In genomic region chr16:21646721-21647561, GRCh38 we compare ENCODE assay signal across 9 cellular contexts. TPM values are rescaled to one million over a fixed set of nuclear protein-coding genes. Genes with fewer than 3 reads are reported as not detected.
A peak's percentile ranks its signal among the peaks of the same experiment; 100 is the strongest.
DNase-seq lines count a peak whose midpoint lies in the region; ATAC-seq and TF ChIP-seq lines count a peak whose summit lies in the region.
"Had no signal": no experiment of that assay in that cellular context is flagged by ENCODE, and none has a peak within 500 bp of the region (broad histone marks: within the 10 kb centered on the region; RNA-seq: fewer than 3 reads in every experiment).

No MANE protein-coding gene starts in this region.

- CTCF ChIA-PET in activated CD8-positive, alpha-beta memory T cell treated with anti-CD3 and anti-CD28 coated beads, Interleukin-2, amount 10 ng/mL, durations not matched to agents 7 days and 5 days (lab: Charles Lee), result interaction anchor here (0.9 to 5.4 kb wide), 7 partner anchors 11 to 107 kb away, joined by 3 to 46 read pairs (median 6); no protein-coding TSS in a partner anchor

- intact Hi-C loops in natural killer cell (cut with micrococcal nuclease), result loop anchor here (5.0 to 10.0 kb wide), 4 partner anchors 122 to 1788 kb away; partner anchors contain the start of gene POLR3E

- H3K9me3 Mint-ChIP-seq in activated CD8-positive, alpha-beta memory T cell treated with anti-CD3 and anti-CD28 coated beads, Interleukin-2, amount 10 ng/mL, durations not matched to agents 7 days and 5 days (ENCODE audit: low read depth), result no peaks in the 10 kb centered on the region
- no peaks in the 10 kb centered on the region for H3K9me3 Mint-ChIP-seq in natural killer cell

- peaks cover 6% of the 10 kb centered on the region for H3K36me3 Mint-ChIP-seq in activated CD8-positive, alpha-beta memory T cell treated with anti-CD3 and anti-CD28 coated beads, Interleukin-2, amount 10 ng/mL, durations not matched to agents 7 days and 5 days
- H3K36me3 Mint-ChIP-seq in natural killer cell, result no peaks in the 10 kb centered on the region

- peak; percentile 95 for DNase-seq in activated CD8-positive, alpha-beta memory T cell treated with anti-CD3 and anti-CD28 coated beads, Interleukin-2, amount 10 ng/mL, durations not matched to agents 7 days and 5 days
- DNase-seq in natural killer cell (peak; percentile 60), NCI-H2081 (lab: John Stamatoyannopoulos, UW) (no peak), D341Med (ENCODE audit: low spot score) (no peak), NCI-H2196 treated with DMSO at 0.1 percent for 48 hours (lab: John Stamatoyannopoulos, UW; ENCODE audit: unreplicated experiment) (no peak), COR-L47 (lab: John Stamatoyannopoulos, UW) (no peak)

- no peak for TF ChIP-seq CTCF in natural killer cell (IDR thresholded peaks at IDR 0.05)

- peaks cover 55% of the 10 kb centered on the region for H3K4me1 Mint-ChIP-seq in activated CD8-positive, alpha-beta memory T cell treated with anti-CD3 and anti-CD28 coated beads, Interleukin-2, amount 10 ng/mL, durations not matched to agents 7 days and 5 days
- peaks cover 41 to 50% of the 10 kb centered on the region in 2 donors for H3K4me1 Mint-ChIP-seq in natural killer cell

- H3K4me3 Mint-ChIP-seq in activated CD8-positive, alpha-beta memory T cell treated with anti-CD3 and anti-CD28 coated beads, Interleukin-2, amount 10 ng/mL, durations not matched to agents 7 days and 5 days, result peak overlapping the region; percentile 40
- peak overlapping the region; percentile 72 for H3K4me3 Mint-ChIP-seq in natural killer cell

- H3K27ac Mint-ChIP-seq in activated CD8-positive, alpha-beta memory T cell treated with anti-CD3 and anti-CD28 coated beads, Interleukin-2, amount 10 ng/mL, durations not matched to agents 7 days and 5 days, result peak overlapping the region; percentile 91
- H3K27ac Mint-ChIP-seq in natural killer cell, result peak overlapping the region; percentile 88 to 95

- peak; percentile 87 for ATAC-seq in GM19438 (IDR thresholded peaks at IDR 0.05; ENCODE audit: low read depth, unreplicated experiment)
- ATAC-seq in HG03196 (IDR thresholded peaks at IDR 0.05; ENCODE audit: unreplicated experiment), result peak; percentile 90
- ATAC-seq in activated CD8-positive, alpha-beta memory T cell treated with anti-CD3 and anti-CD28 coated beads, Interleukin-2, amount 10 ng/mL, durations not matched to agents 7 days and 5 days, result peak; percentile 90
- peak; percentile 71 to 78 (median 78) for ATAC-seq in natural killer cell

- no peaks in the 10 kb centered on the region for H3K27me3 Mint-ChIP-seq in activated CD8-positive, alpha-beta memory T cell treated with anti-CD3 and anti-CD28 coated beads, Interleukin-2, amount 10 ng/mL, durations not matched to agents 7 days and 5 days
- no peaks in the 10 kb centered on the region for H3K27me3 Mint-ChIP-seq in natural killer cell (ENCODE audit: low read depth in 2 of 2)

RNA-seq across cellular contexts. Expression of gene IGSF6, which starts 5.5 kb away (rescaled TPM):
- total RNA-seq in activated CD8-positive, alpha-beta memory T cell treated with anti-CD3 and anti-CD28 coated beads, Interleukin-2, amount 10 ng/mL, durations not matched to agents 7 days and 5 days, result under 1 TPM in 1 of 2 experiments, not detected in 1; 0.09 TPM
- total RNA-seq in natural killer cell, result 1 to 10 TPM; 2.2 to 4.4 (median 2.6) TPM
- total RNA-seq: SK-MEL-5 had no signal

RNA-seq across cellular contexts. Expression of gene OTOA, which starts 16.8 kb away (rescaled TPM):
- total RNA-seq in activated CD8-positive, alpha-beta memory T cell treated with anti-CD3 and anti-CD28 coated beads, Interleukin-2, amount 10 ng/mL, durations not matched to agents 7 days and 5 days, result under 1 TPM; 0.09 to 0.38 TPM
- total RNA-seq in natural killer cell, result under 1 TPM in 1 of 3 donors, not detected in 2; 0.14 TPM
- total RNA-seq: SK-MEL-5 had no signal

RNA-seq across cellular contexts. Expression of gene METTL9, which starts 47.6 kb away (rescaled TPM):
- 10 to 100 TPM; 86.6 to 93.4 TPM for total RNA-seq in activated CD8-positive, alpha-beta memory T cell treated with anti-CD3 and anti-CD28 coated beads, Interleukin-2, amount 10 ng/mL, durations not matched to agents 7 days and 5 days
- total RNA-seq in natural killer cell, result 100 to 1,000 TPM in 1 of 3 donors, 10 to 100 TPM in 2; 73.1 to 110 (median 85.1) TPM

Comparison
In these comparisons a context has a peak if more than half of its experiments do, and no peak if none do; other contexts are left out.
1. DNase-seq: peak in activated CD8-positive, alpha-beta memory T cell treated with anti-CD3 and anti-CD28 coated beads, Interleukin-2, amount 10 ng/mL, durations not matched to agents 7 days and 5 days (single experiment) and natural killer cell (single experiment); none in NCI-H2081 (0 of 2), D341Med (single experiment), NCI-H2196 treated with DMSO at 0.1 percent for 48 hours (single experiment) and COR-L47 (single experiment).
2. Peak in every context shown above with its lines, with median percentiles within 50 percentile points of each other: ATAC-seq.